Comparison of ENCODE assay signal across 8 cellular contexts in the genomic region with DNA sequence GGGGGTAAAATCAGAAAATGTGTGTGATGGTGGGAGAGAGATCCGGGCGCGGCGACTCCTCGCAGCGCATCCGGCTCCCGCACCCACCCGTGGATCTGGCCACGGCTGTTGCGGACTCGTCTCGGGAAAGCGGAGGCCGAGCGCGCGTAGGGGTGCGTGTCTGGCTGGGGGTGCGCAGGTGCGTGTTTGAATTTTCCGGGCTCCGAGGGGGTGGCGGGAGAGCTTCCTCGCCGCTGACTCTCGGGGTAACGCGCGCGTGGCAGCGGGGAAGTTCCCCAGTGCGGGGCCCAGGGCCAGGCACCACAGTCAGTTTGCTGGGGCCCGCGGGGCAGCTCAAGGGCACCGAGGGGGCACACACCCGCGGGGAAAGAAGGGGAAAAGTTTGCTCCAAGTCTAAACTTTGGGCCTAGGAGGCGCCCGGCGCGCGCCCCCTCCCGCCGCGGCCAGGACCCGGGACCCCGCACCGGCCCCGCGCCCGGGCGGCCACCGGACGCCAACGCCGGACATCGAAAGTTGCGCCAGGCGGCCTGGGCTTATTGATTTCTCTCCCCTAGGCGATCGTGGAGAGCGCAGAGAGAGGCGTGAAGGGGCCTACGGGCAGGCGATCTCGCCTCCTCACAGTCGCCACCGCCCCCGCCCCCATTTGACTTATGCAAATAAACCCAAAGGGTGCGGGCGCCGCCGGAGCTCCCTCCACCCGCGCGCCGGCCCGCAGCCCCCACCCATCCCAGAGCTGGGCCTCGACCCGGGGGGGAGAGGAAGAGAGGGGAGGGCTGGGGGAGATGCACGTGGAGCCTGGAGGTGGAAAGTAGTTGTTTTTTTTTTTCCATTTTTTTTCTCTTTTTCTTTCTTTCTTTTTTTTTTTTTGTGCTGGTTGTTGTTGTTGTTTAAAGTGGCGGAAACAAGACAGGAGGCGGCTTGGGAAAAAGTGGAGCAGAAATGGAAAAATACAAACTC. TPM values are rescaled to one million over a fixed set of nuclear protein-coding genes. Genes with fewer than 3 reads are reported as not detected.
DNase-seq lines count a peak whose midpoint lies in the region; ATAC-seq and TF ChIP-seq lines count a peak whose summit lies in the region.

No MANE protein-coding gene starts in this region.

- H3K27me3 ChIP-seq in mononuclear cell (ENCODE audit: insufficient read depth, low read length) = no peaks in the 10 kb centered on the region

- peaks cover 40% of the 10 kb centered on the region for H3K4me1 ChIP-seq in mononuclear cell (ENCODE audit: insufficient read depth, low read length)

- H3K9me3 Mint-ChIP-seq in endothelial cell (ENCODE audit: unreplicated experiment) = no peaks in the 10 kb centered on the region

- peaks cover 10% of the 10 kb centered on the region for H3K27me3 Mint-ChIP-seq in endothelial cell (ENCODE audit: unreplicated experiment)

- DNase-seq in NCI-H2029 (lab: John Stamatoyannopoulos, UW) (peak; percentile 42), NCI-H2029 treated with DMSO at 0.1 percent for 48 hours (lab: John Stamatoyannopoulos, UW) (no peak), NCI-H510A treated with DMSO at 0.1 percent for 48 hours (lab: John Stamatoyannopoulos, UW) (peak; percentile 5), endothelial cell (ENCODE audit: low spot score) (peak; percentile 70)
- peak; percentile 43 to 61 (median 46) for DNase-seq in activated CD8-positive, alpha-beta memory T cell treated with anti-CD3 and anti-CD28 coated beads for 48 hours (ENCODE audit: low read depth in 2 of 3, low spot score in 2 of 3)
- peak; percentile 57 to 67 for DNase-seq in stimulated activated CD8-positive, alpha-beta memory T cell treated with anti-CD3 and anti-CD28 coated beads, Interleukin-2, amount 100 ng/mL, for 48 hours (ENCODE audit: low read depth in 2 of 2)

- no peak for ATAC-seq in GM21528 (IDR thresholded peaks at IDR 0.05; ENCODE audit: low FRiP score, unreplicated experiment)

- peak overlapping the region; percentile 88 for H3K4me3 ChIP-seq in mononuclear cell (ENCODE audit: low read length)

- H3K9me3 ChIP-seq in mononuclear cell (ENCODE audit: low read depth, low read length) = no peaks in the 10 kb centered on the region

- H3K36me3 Mint-ChIP-seq in endothelial cell (ENCODE audit: low read depth, unreplicated experiment) = peaks cover 4% of the 10 kb centered on the region

- H3K4me3 Mint-ChIP-seq in endothelial cell (ENCODE audit: unreplicated experiment) = peak overlapping the region; percentile 96

- peaks cover 18% of the 10 kb centered on the region for H3K4me1 Mint-ChIP-seq in endothelial cell (ENCODE audit: unreplicated experiment)

- peak overlapping the region; percentile 75 for H3K27ac Mint-ChIP-seq in endothelial cell (ENCODE audit: unreplicated experiment)

- TF ChIP-seq CTCF in endothelial cell (IDR thresholded peaks at IDR 0.05; ENCODE audit: unreplicated experiment) = no peak

RNA-seq across cellular contexts. Expression of a gene that starts 0.6 kb away (rescaled TPM):
- 71.3 TPM for total RNA-seq in endothelial cell (ENCODE audit: unreplicated experiment)
- 455 TPM for total RNA-seq in mononuclear cell
